31 cellular contexts compared by ENCODE assay signal in genomic region chr16:24315343-24315742, GRCh38. TPM values are rescaled to one million over a fixed set of nuclear protein-coding genes. Genes with fewer than 3 reads are reported as not detected.
"Had no signal": no experiment of that assay in that cellular context is flagged by ENCODE, and none has a peak within 500 bp of the region (broad histone marks: within the 10 kb centered on the region; RNA-seq: fewer than 3 reads in every experiment).

No MANE protein-coding gene starts in this region.

- H3K9me3 ChIP-seq: stomach, suprapubic skin, testis, thoracic aorta, thyroid gland, tibial nerve, transverse colon, upper lobe of left lung, upper lobe of right lung, uterus, vagina had no signal

- H3K4me3 Mint-ChIP-seq: stimulated activated effector memory CD8-positive, alpha-beta T cell treated with anti-CD3 and anti-CD28 coated beads, Interleukin-12 subunit alpha, Interleukin-12 subunit beta, amount 100 ng/mL, for 72 hours; stimulated activated memory B cell treated with anti-CD40 and anti-IgM and Interleukin-4, amounts not matched to agents 10 μg/mL and 1 μg/mL and 100 μg/mL, for 72 hours; stimulated activated naive B cell treated with anti-CD40 and anti-IgM and Interleukin-4, amounts not matched to agents 10 μg/mL and 1 μg/mL and 100 μg/mL, for 72 hours; stimulated activated naive CD8-positive, alpha-beta T cell treated with anti-CD3 and anti-CD28 coated beads, Interleukin-15, amount 100 ng/mL, for 72 hours; stimulated activated naive CD8-positive, alpha-beta T cell treated with anti-CD3 and anti-CD28 coated beads, Interleukin-15, Interleukin-2, amounts not matched to agents 100 ng/mL and 50 ng/mL, for 24 hours; type B pancreatic cell had no signal

- H3K4me1 Mint-ChIP-seq: stimulated activated effector memory CD8-positive, alpha-beta T cell treated with anti-CD3 and anti-CD28 coated beads, Interleukin-12 subunit alpha, Interleukin-12 subunit beta, amount 100 ng/mL, for 72 hours; stimulated activated naive B cell treated with anti-CD40 and anti-IgM and Interleukin-4, amounts not matched to agents 10 μg/mL and 1 μg/mL and 100 μg/mL, for 72 hours; stimulated activated naive CD8-positive, alpha-beta T cell treated with anti-CD3 and anti-CD28 coated beads, Interleukin-15, amount 100 ng/mL, for 72 hours had no signal

- FAIRE-seq: urothelium cell line had no signal

- H3K36me3 Mint-ChIP-seq: stimulated activated effector memory CD8-positive, alpha-beta T cell treated with anti-CD3 and anti-CD28 coated beads, Interleukin-12 subunit alpha, Interleukin-12 subunit beta, amount 100 ng/mL, for 72 hours; stimulated activated memory B cell treated with anti-CD40 and anti-IgM and Interleukin-4, amounts not matched to agents 10 μg/mL and 1 μg/mL and 100 μg/mL, for 72 hours; stimulated activated naive B cell treated with anti-CD40 and anti-IgM and Interleukin-4, amounts not matched to agents 10 μg/mL and 1 μg/mL and 100 μg/mL, for 72 hours; type B pancreatic cell had no signal

- H3K27ac Mint-ChIP-seq: stimulated activated effector memory CD8-positive, alpha-beta T cell treated with anti-CD3 and anti-CD28 coated beads, Interleukin-12 subunit alpha, Interleukin-12 subunit beta, amount 100 ng/mL, for 72 hours; stimulated activated memory B cell treated with anti-CD40 and anti-IgM and Interleukin-4, amounts not matched to agents 10 μg/mL and 1 μg/mL and 100 μg/mL, for 72 hours; stimulated activated naive B cell treated with anti-CD40 and anti-IgM and Interleukin-4, amounts not matched to agents 10 μg/mL and 1 μg/mL and 100 μg/mL, for 72 hours; stimulated activated naive CD8-positive, alpha-beta T cell treated with anti-CD3 and anti-CD28 coated beads, Interleukin-15, amount 100 ng/mL, for 72 hours; stimulated activated naive CD8-positive, alpha-beta T cell treated with anti-CD3 and anti-CD28 coated beads, Interleukin-15, Interleukin-2, amounts not matched to agents 100 ng/mL and 50 ng/mL, for 24 hours; type B pancreatic cell had no signal

- H3K36me3 ChIP-seq: stomach, suprapubic skin, thoracic aorta, thyroid gland, tibial nerve, transverse colon, upper lobe of left lung, upper lobe of right lung, uterus, vagina had no signal

- H3K27me3 ChIP-seq: testis, thyroid gland, tibial nerve, upper lobe of left lung, uterus, vagina had no signal

- H3K4me1 ChIP-seq: stomach, suprapubic skin, testis, thyroid gland, tibial nerve, transverse colon, upper lobe of left lung, upper lobe of right lung, uterus, vagina had no signal

- H3K27ac ChIP-seq: stomach, suprapubic skin, testis, thoracic aorta, thyroid gland, tibial nerve, transverse colon, upper lobe of left lung, upper lobe of right lung, uterus, vagina had no signal

- DNase-seq: stimulated activated CD4-positive, alpha-beta T cell treated with anti-CD3 and anti-CD28 coated beads, Interleukin-2, amount 100 ng/mL, for 48 hours; stimulated activated CD4-positive, alpha-beta T cell treated with anti-CD3 and anti-CD28 coated beads, Interleukin-4, amount 100 ng/mL, for 1 hour; stimulated activated CD4-positive, alpha-beta T cell treated with anti-CD3 and anti-CD28 coated beads, Interleukin-4, amount 100 ng/mL, for 24 hours; stimulated activated CD4-positive, alpha-beta T cell treated with anti-CD3 and anti-CD28 coated beads, Interleukin-4, amount 100 ng/mL, for 4 hours; stimulated activated CD8-positive, alpha-beta memory T cell treated with anti-CD3 and anti-CD28 coated beads, Interleukin-4, amount 100 ng/mL, for 48 hours; stimulated activated naive B cell treated with anti-CD40 and anti-IgM and Interleukin-4, amounts not matched to agents 10 μg/mL and 1 μg/mL and 100 μg/mL, for 72 hours; stimulated activated naive CD4-positive, alpha-beta T cell; stimulated activated naive CD4-positive, alpha-beta T cell treated with Interleukin-2 at 50 U/mL for 16 hours; stimulated activated naive CD8-positive, alpha-beta T cell treated with anti-CD3 and anti-CD28 coated beads, Interleukin-15, amount 100 ng/mL, for 72 hours; stimulated activated naive CD8-positive, alpha-beta T cell treated with anti-CD3 and anti-CD28 coated beads, Interleukin-15, Interleukin-2, amounts not matched to agents 100 U/mL and 50 U/mL, for 24 hours; stomach; substantia nigra; testis; thyroid gland; transverse colon; trophoblast cell; upper lobe of left lung; upper lobe of right lung; uterus had no signal

- H3K9me3 Mint-ChIP-seq: stimulated activated effector memory CD8-positive, alpha-beta T cell treated with anti-CD3 and anti-CD28 coated beads, Interleukin-12 subunit alpha, Interleukin-12 subunit beta, amount 100 ng/mL, for 72 hours; stimulated activated memory B cell treated with anti-CD40 and anti-IgM and Interleukin-4, amounts not matched to agents 10 μg/mL and 1 μg/mL and 100 μg/mL, for 72 hours; stimulated activated naive B cell treated with anti-CD40 and anti-IgM and Interleukin-4, amounts not matched to agents 10 μg/mL and 1 μg/mL and 100 μg/mL, for 72 hours; stimulated activated naive CD8-positive, alpha-beta T cell treated with anti-CD3 and anti-CD28 coated beads, Interleukin-15, amount 100 ng/mL, for 72 hours; stimulated activated naive CD8-positive, alpha-beta T cell treated with anti-CD3 and anti-CD28 coated beads, Interleukin-15, Interleukin-2, amounts not matched to agents 100 ng/mL and 50 ng/mL, for 24 hours; type B pancreatic cell had no signal

- ATAC-seq: stimulated activated effector memory CD8-positive, alpha-beta T cell treated with anti-CD3 and anti-CD28 coated beads, Interleukin-12 subunit alpha, Interleukin-12 subunit beta, amount 100 ng/mL, for 72 hours; stimulated activated naive B cell treated with anti-CD40 and anti-IgM and Interleukin-4, amounts not matched to agents 10 μg/mL and 1 μg/mL and 100 μg/mL, for 72 hours; stimulated activated naive CD8-positive, alpha-beta T cell treated with anti-CD3 and anti-CD28 coated beads, Interleukin-15, amount 100 ng/mL, for 72 hours; stimulated activated naive CD8-positive, alpha-beta T cell treated with anti-CD3 and anti-CD28 coated beads, Interleukin-15, Interleukin-2, amounts not matched to agents 100 U/mL and 50 U/mL, for 24 hours had no signal

- H3K4me3 ChIP-seq: stomach, suprapubic skin, testis, thoracic aorta, thyroid gland, tibial nerve, transverse colon, upper lobe of left lung, upper lobe of right lung, uterus, vagina had no signal

RNA-seq across cellular contexts. Expression of gene CACNG3, which starts 59.2 kb away (rescaled TPM):
- total RNA-seq: stomach, subcutaneous adipose tissue, suprapubic skin, thoracic aorta, thyroid gland, tibial nerve, transverse colon, upper lobe of left lung, upper lobe of right lung, ureter, urinary bladder, uterus, vagina had no signal
- polyA plus RNA-seq: stomach, urinary bladder had no signal
